In genomic region chr3:168596175-168596574, GRCh38 we compare ENCODE assay signal across 18 cellular contexts.
"Had no signal": no experiment of that assay in that cellular context is flagged by ENCODE, and none has a peak within 500 bp of the region (broad histone marks: within the 10 kb centered on the region; RNA-seq: fewer than 3 reads in every experiment).

No MANE protein-coding gene starts in this region.

- H3K27me3 ChIP-seq: MG63, SJSA1 had no signal

- H3K27ac ChIP-seq: RWPE1, SJSA1, SK-N-MC had no signal

- H3K4me3 ChIP-seq: MG63, SJSA1, SK-N-MC had no signal

- H3K4me1 ChIP-seq: SJSA1 had no signal

- H3K36me3 ChIP-seq: MG63, SJSA1 had no signal

- ATAC-seq: HepG2 had no signal

- FAIRE-seq: HepG2, RCC 7860 had no signal

- H3K9me3 ChIP-seq: MG63, SJSA1 had no signal

- DNase-seq: IMR-90, Karpas-422, KG1, MG63, NCI-H1092 treated with DMSO at 0.1 percent for 48 hours, NCI-H1436, NCI-H187, NCI-H2029, NCI-H2081 treated with DMSO at 0.1 percent for 48 hours, NCI-H2227 treated with DMSO at 0.1 percent for 48 hours, NCI-H524 treated with DMSO at 0.1 percent for 48 hours, NCI-H774, SIG-M5 had no signal
